Comparison of ENCODE assay signal across 8 cellular contexts in the genomic region with DNA sequence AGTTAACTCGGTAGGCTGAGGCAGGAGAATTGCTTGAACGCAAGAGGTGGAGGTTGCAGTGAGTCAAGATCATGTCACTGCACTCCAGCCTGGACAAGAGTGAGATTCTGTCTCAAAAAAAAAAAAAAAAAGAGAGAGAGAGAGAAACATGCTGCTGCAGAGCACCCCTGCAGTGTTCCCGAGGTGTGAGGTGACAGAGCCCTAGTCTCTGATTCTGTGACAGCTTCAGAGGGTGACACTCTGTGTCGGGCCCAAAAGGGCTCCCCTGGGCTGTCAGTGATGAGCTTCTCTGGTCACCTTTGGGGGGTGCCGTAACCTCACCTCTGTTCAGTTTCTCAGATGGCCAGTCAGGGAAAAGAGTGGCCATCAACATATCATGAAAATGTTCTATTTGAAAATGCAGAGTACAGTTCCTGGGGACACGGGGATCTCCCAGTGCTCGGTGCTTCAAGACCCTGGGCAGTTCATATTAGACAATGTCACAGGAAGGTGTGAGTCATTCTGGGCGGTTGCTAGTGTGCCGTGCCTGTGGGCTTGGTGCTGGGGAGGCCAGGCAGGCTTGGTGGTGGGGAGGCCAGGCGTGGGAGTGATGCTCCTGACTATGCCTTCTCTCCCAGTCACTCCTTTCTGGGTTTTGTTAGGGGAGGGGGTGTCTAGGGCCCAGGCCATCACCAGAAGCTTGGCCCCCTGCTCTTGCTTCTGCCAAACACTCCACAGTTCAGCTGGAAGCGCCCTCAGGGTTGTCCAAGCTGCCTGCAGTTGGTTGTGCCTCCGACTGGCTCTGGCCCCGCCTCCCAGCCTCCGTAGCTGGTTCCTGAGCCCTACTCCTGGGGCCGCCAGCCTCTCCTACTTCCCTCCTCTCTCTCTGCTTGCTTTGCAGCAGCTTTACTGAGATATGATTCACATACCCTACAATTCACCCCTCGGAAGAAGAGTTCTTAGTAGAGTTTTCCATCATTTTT. TPM values are rescaled to one million over a fixed set of nuclear protein-coding genes. Genes with fewer than 3 reads are reported as not detected.
DNase-seq lines count a peak whose midpoint lies in the region; ATAC-seq and TF ChIP-seq lines count a peak whose summit lies in the region.

No MANE protein-coding gene starts in this region.

- H3K9me3 ChIP-seq in effector memory CD4-positive, alpha-beta T cell (ENCODE audit: control insufficient read depth, low read length), result no peaks in the 10 kb centered on the region

- no peak overlapping the region for H3K4me3 ChIP-seq in AG10803 (ENCODE audit: low read length)
- H3K4me3 ChIP-seq in effector memory CD4-positive, alpha-beta T cell (ENCODE audit: insufficient read depth, low read depth, low read length, poor library complexity, severe bottlenecking), result no peak overlapping the region

- no peak for TF ChIP-seq CTCF in AG10803 (conservative IDR thresholded peaks at IDR 0.05; ENCODE audit: low read length)

- peak; percentile 93 to 94 for ATAC-seq in activated CD4-positive, CD25-positive, alpha-beta regulatory T cell treated with anti-CD3 and anti-CD28 coated beads, Interleukin-2, amount 50 U/mL, for 24 hours
- ATAC-seq in HG03108 (IDR thresholded peaks at IDR 0.05; ENCODE audit: unreplicated experiment), result no peak
- ATAC-seq in HG03025 (IDR thresholded peaks at IDR 0.05; ENCODE audit: low FRiP score, unreplicated experiment), result no peak
- ATAC-seq in GM21737 (IDR thresholded peaks at IDR 0.05; ENCODE audit: unreplicated experiment), result no peak

- DNase-seq in AG10803 (ENCODE audit: low read depth), result peak; percentile 27
- DNase-seq in HK-2 (ENCODE audit: unreplicated experiment), result peak; percentile 34
- no peak for DNase-seq in effector memory CD4-positive, alpha-beta T cell
- peak; percentile 16 for DNase-seq in renal cortical epithelial cell (ENCODE audit: low read depth)

- H3K27ac ChIP-seq in effector memory CD4-positive, alpha-beta T cell (ENCODE audit: insufficient read depth, low read length, poor library complexity, severe bottlenecking), result peak overlapping the region; percentile 17

- H3K27me3 ChIP-seq in effector memory CD4-positive, alpha-beta T cell (replicated peaks; ENCODE audit: control insufficient read depth, insufficient read depth, low read length, poor library complexity, severe bottlenecking), result no peaks in the 10 kb centered on the region

- no peaks in the 10 kb centered on the region for H3K36me3 ChIP-seq in effector memory CD4-positive, alpha-beta T cell (ENCODE audit: control insufficient read depth, insufficient read depth, low read length)

- peaks cover 12% of the 10 kb centered on the region for H3K4me1 ChIP-seq in effector memory CD4-positive, alpha-beta T cell (ENCODE audit: control insufficient read depth, insufficient read depth, low read length, poor library complexity, severe bottlenecking)

RNA-seq across cellular contexts. Expression of gene CLDN5, which starts 52.5 kb away (rescaled TPM):
- total RNA-seq in renal cortical epithelial cell, result 1.3 and 1.9 TPM in 2 replicates

Comparison
In these comparisons a context has a peak if more than half of its experiments do, and no peak if none do; other contexts are left out.
1. DNase-seq: peak in AG10803 (single experiment), HK-2 (single experiment) and renal cortical epithelial cell (single experiment); none in effector memory CD4-positive, alpha-beta T cell (0 of 3).
2. ATAC-seq: peak in activated CD4-positive, CD25-positive, alpha-beta regulatory T cell treated with anti-CD3 and anti-CD28 coated beads, Interleukin-2, amount 50 U/mL, for 24 hours (2 of 2); none in HG03108 (single experiment), HG03025 (single experiment) and GM21737 (single experiment).